In the genomic region with DNA sequence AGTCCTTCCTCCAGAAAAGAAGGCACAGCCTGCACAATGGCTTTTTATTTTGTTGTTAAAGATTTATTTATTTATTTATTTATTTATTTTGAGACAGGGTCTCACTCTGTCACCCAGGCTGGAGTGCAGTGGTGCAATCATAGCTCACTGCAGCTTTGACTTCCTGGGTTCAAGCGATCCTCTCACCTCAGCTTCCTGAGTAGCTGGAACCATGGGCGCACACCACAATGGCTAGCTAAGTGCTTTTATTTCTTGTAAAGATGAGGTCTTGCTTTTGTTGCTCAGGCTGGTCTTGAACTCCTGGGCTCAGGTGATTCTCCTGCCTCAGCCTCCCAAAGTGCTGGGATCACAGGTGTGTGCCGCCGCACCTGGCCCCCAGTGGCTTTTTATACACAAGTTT, we compare ENCODE assay signal across 1 cellular context. TPM values are rescaled to one million over a fixed set of nuclear protein-coding genes. Genes with fewer than 3 reads are reported as not detected.
"Had no signal": no experiment of that assay in that cellular context is flagged by ENCODE, and none has a peak within 500 bp of the region (broad histone marks: within the 10 kb centered on the region; RNA-seq: fewer than 3 reads in every experiment).

No MANE protein-coding gene starts in this region.

RNA-seq across cellular contexts. Expression of a gene that starts 10.0 kb away (rescaled TPM):
- polyA plus RNA-seq: naive thymus-derived CD8-positive, alpha-beta T cell had no signal
